21 cellular contexts compared by ENCODE assay signal in genomic region chr2:27198068-27198467, GRCh38. TPM values are rescaled to one million over a fixed set of nuclear protein-coding genes. Genes with fewer than 3 reads are reported as not detected.
"Had no signal": no experiment of that assay in that cellular context is flagged by ENCODE, and none has a peak within 500 bp of the region (broad histone marks: within the 10 kb centered on the region; RNA-seq: fewer than 3 reads in every experiment).

No MANE protein-coding gene starts in this region.

RNA-seq across cellular contexts. Expression of gene TCF23, which starts 49.3 kb away (rescaled TPM):
- total RNA-seq: naive thymus-derived CD4-positive, alpha-beta T cell; natural killer cell; occipital lobe; osteoblast; progenitor cell of endocrine pancreas; renal cortical epithelial cell; smooth muscle cell; stomach; temporal lobe; transverse colon; upper lobe of right lung had no signal
- polyA plus RNA-seq: naive thymus-derived CD4-positive, alpha-beta T cell; neural cell; smooth muscle cell had no signal

RNA-seq across cellular contexts. Expression of gene PRR30, which starts 58.9 kb away (rescaled TPM):
- total RNA-seq: naive thymus-derived CD4-positive, alpha-beta T cell; natural killer cell; occipital lobe; osteoblast; ovary; progenitor cell of endocrine pancreas; psoas muscle; renal cortical epithelial cell; right cardiac atrium; right lobe of liver; smooth muscle cell; spleen; stomach; subcutaneous adipose tissue; temporal lobe; transverse colon; upper lobe of right lung; urinary bladder; uterus had no signal
- polyA plus RNA-seq: naive thymus-derived CD4-positive, alpha-beta T cell; neural cell; ovary; psoas muscle; right cardiac atrium; smooth muscle cell; spleen; stomach; thymus; urinary bladder had no signal
